14 cellular contexts compared by ENCODE assay signal in genomic region chr11:13098067-13098466, GRCh38.
A peak's percentile ranks its signal among the peaks of the same experiment; 100 is the strongest.
DNase-seq lines count a peak whose midpoint lies in the region; ATAC-seq and TF ChIP-seq lines count a peak whose summit lies in the region.
"Had no signal": no experiment of that assay in that cellular context is flagged by ENCODE, and none has a peak within 500 bp of the region (broad histone marks: within the 10 kb centered on the region; RNA-seq: fewer than 3 reads in every experiment).

No MANE protein-coding gene starts in this region.

- no peak overlapping the region for H3K4me2 ChIP-seq in MM.1S (ENCODE audit: low read depth, low read length)
- H3K4me2 ChIP-seq: hepatocyte, KMS-11 had no signal

- no peak for ATAC-seq in HG02884 (IDR thresholded peaks at IDR 0.05; ENCODE audit: unreplicated experiment)
- ATAC-seq: activated naive CD8-positive, alpha-beta T cell treated with anti-CD3 and anti-CD28 coated beads, Interleukin-2, amount 50 U/mL, for 24 hours had no signal

- intact Hi-C loops in adrenal gland (cut with DNase I): no loop called here

- no peaks in the 10 kb centered on the region for H3K79me2 ChIP-seq in MM.1S (ENCODE audit: low read length)
- H3K79me2 ChIP-seq: hepatocyte had no signal

- no peak overlapping the region for H3K4me3 ChIP-seq in MG63
- no peak overlapping the region for H3K4me3 ChIP-seq in adrenal gland
- no peak overlapping the region for H3K4me3 ChIP-seq in MM.1S (ENCODE audit: low read length)
- H3K4me3 ChIP-seq: hepatocyte had no signal

- CTCF ChIA-PET in GM10248 (lab: Yijun Ruan, JAX): interaction anchor here (0.8 kb wide), 1 partner anchor 17 kb away, joined by 3 read pairs; no protein-coding TSS in a partner anchor

- WGBS in adrenal gland, 4 donors: 76 to 94% (median 82%) methylated on average over 2 to 3 of the region's 3 CpGs

- H3K9me2 ChIP-seq in MM.1S (replicated peaks; ENCODE audit: insufficient read depth, low read length): 0 out of 2 replicates have a peak, but pooled peaks cover 3% of the 10 kb centered on the region

- DNase-seq in Ammon's horn (ENCODE audit: low spot score): peak; percentile 85
- DNase-seq in MG63: peak; percentile 37
- peak; percentile 53 for DNase-seq in T1000 (lab: John Stamatoyannopoulos, UW)
- peak; percentile 42 for DNase-seq in kidney tubule cell (ENCODE audit: low spot score)
- DNase-seq in adrenal gland: no peak
- no peak for DNase-seq in GM10248 (ENCODE audit: extremely low spot score)
- DNase-seq in MM.1S: no peak
- DNase-seq: ACHN; activated naive CD8-positive, alpha-beta T cell treated with anti-CD3 and anti-CD28 coated beads, Interleukin-2, amount 50 U/mL, for 24 hours; effector memory CD4-positive, alpha-beta T cell; NK-92 treated with Interleukin-12 subunit alpha and Interleukin-12 subunit beta, amount 100 ng/mL, for 24 hours had no signal

- POLR2A ChIA-PET in GM10248 (lab: Yijun Ruan, JAX): no interaction called here

- H3F3A ChIP-seq in MM.1S (ENCODE audit: insufficient read depth, low read length): no peaks in the 10 kb centered on the region

- no peak overlapping the region for H3K27ac ChIP-seq in adrenal gland
- no peak overlapping the region for H3K27ac ChIP-seq in MM.1S (ENCODE audit: low read length)
- H3K27ac ChIP-seq: hepatocyte, KMS-11 had no signal

- TF ChIP-seq POLR2A in adrenal gland (IDR thresholded peaks at IDR 0.05): no peak

- H4K20me1 ChIP-seq in MM.1S (ENCODE audit: insufficient read depth, low read length): no peaks in the 10 kb centered on the region

- H3K4me1 ChIP-seq in adrenal gland (replicated peaks in 1 of 2) (no peaks in the 10 kb centered on the region), MM.1S (ENCODE audit: low read length) (no peaks in the 10 kb centered on the region)

- TF ChIP-seq CTCF in adrenal gland (IDR thresholded peaks at IDR 0.05): no peak
- no peak for TF ChIP-seq CTCF in GM10248 (IDR thresholded peaks at IDR 0.05; ENCODE audit: control extremely low read depth, extremely low read depth, low read depth, missing control alignments)
- TF ChIP-seq CTCF in MM.1S (IDR thresholded peaks at IDR 0.05; ENCODE audit: low read length): no peak

- H2AFZ ChIP-seq in MM.1S (ENCODE audit: low read length): no peak overlapping the region
- H2AFZ ChIP-seq: hepatocyte had no signal

- H3K27me3 ChIP-seq in MG63: no peaks in the 10 kb centered on the region
- no peaks in the 10 kb centered on the region for H3K27me3 ChIP-seq in adrenal gland
- H3K27me3 ChIP-seq in MM.1S (replicated peaks; ENCODE audit: insufficient read depth, low read length): no peaks in the 10 kb centered on the region
- H3K27me3 ChIP-seq: hepatocyte had no signal

- H3K9ac ChIP-seq in MM.1S (ENCODE audit: low read length): no peak overlapping the region
- H3K9ac ChIP-seq: KMS-11 had no signal

- H3K36me3 ChIP-seq in MG63: no peaks in the 10 kb centered on the region
- H3K36me3 ChIP-seq in adrenal gland (replicated peaks in 1 of 2): no peaks in the 10 kb centered on the region
- no peaks in the 10 kb centered on the region for H3K36me3 ChIP-seq in MM.1S (replicated peaks; ENCODE audit: insufficient read depth, low read length)

- H3K9me3 ChIP-seq in MG63 (no peaks in the 10 kb centered on the region), adrenal gland (replicated peaks in 1 of 3) (no peaks in the 10 kb centered on the region), MM.1S (replicated peaks; ENCODE audit: insufficient read depth, low read length) (no peaks in the 10 kb centered on the region)

Comparison
In these comparisons a context has a peak if more than half of its experiments do, and no peak if none do; other contexts are left out.
1. DNase-seq: peak in Ammon's horn (single experiment), MG63 (single experiment), T1000 (single experiment) and kidney tubule cell (single experiment); none in adrenal gland (0 of 7), GM10248 (single experiment) and MM.1S (single experiment).